Comparison of ENCODE assay signal across 10 cellular contexts in genomic region chr11:614091-614582, GRCh38. TPM values are rescaled to one million over a fixed set of nuclear protein-coding genes. Genes with fewer than 3 reads are reported as not detected.
A peak's percentile ranks its signal among the peaks of the same experiment; 100 is the strongest.
DNase-seq lines count a peak whose midpoint lies in the region; ATAC-seq and TF ChIP-seq lines count a peak whose summit lies in the region.
"Had no signal": no experiment of that assay in that cellular context is flagged by ENCODE, and none has a peak within 500 bp of the region (broad histone marks: within the 10 kb centered on the region; RNA-seq: fewer than 3 reads in every experiment).

No MANE protein-coding gene starts in this region.

- intact Hi-C loops in stomach (cut with DNase I; ENCODE audit: low total_unique reads) = no loop called here

- H3K4me3 Mint-ChIP-seq in activated CD8-positive, alpha-beta memory T cell treated with anti-CD3 and anti-CD28 coated beads, Interleukin-2, amount 10 ng/mL, durations not matched to agents 7 days and 5 days = peak overlapping the region; percentile 98
- H3K4me3 Mint-ChIP-seq in immature natural killer cell = peak overlapping the region; percentile 71 to 78 (median 75)

- H3K27ac Mint-ChIP-seq in activated CD8-positive, alpha-beta memory T cell treated with anti-CD3 and anti-CD28 coated beads, Interleukin-2, amount 10 ng/mL, durations not matched to agents 7 days and 5 days = peak overlapping the region; percentile 99
- H3K27ac Mint-ChIP-seq in immature natural killer cell = peak overlapping the region; percentile 67 to 88 (median 78)

- no peak overlapping the region for H3K4me3 ChIP-seq in WERI-Rb-1 (ENCODE audit: low read depth, low read length)
- H3K4me3 ChIP-seq in stomach = peak overlapping the region; percentile 4 to 83 (median 60)

- H3K27me3 ChIP-seq in WERI-Rb-1 (ENCODE audit: insufficient read depth, low read depth, severe bottlenecking) = no peaks in the 10 kb centered on the region
- H3K27me3 ChIP-seq in stomach = no peaks in the 10 kb centered on the region

- CTCF ChIA-PET in activated CD8-positive, alpha-beta memory T cell treated with anti-CD3 and anti-CD28 coated beads, Interleukin-2, amount 10 ng/mL, durations not matched to agents 7 days and 5 days (lab: Charles Lee) = interaction anchor here (0.6 kb wide), 1 partner anchor 38 kb away, joined by 3 read pairs; no protein-coding TSS in a partner anchor

- no peaks in the 10 kb centered on the region for H3K9me3 Mint-ChIP-seq in activated CD8-positive, alpha-beta memory T cell treated with anti-CD3 and anti-CD28 coated beads, Interleukin-2, amount 10 ng/mL, durations not matched to agents 7 days and 5 days (ENCODE audit: low read depth)
- H3K9me3 Mint-ChIP-seq in immature natural killer cell = no peaks in the 10 kb centered on the region

- no peak overlapping the region for H3K27ac ChIP-seq in WERI-Rb-1
- H3K27ac ChIP-seq in stomach = peak overlapping the region; percentile 94 to 99 (median 97)

- no peak for TF ChIP-seq EP300 in stomach (IDR thresholded peaks at IDR 0.05)

- H3K36me3 Mint-ChIP-seq in activated CD8-positive, alpha-beta memory T cell treated with anti-CD3 and anti-CD28 coated beads, Interleukin-2, amount 10 ng/mL, durations not matched to agents 7 days and 5 days = peaks cover 37% of the 10 kb centered on the region
- H3K36me3 Mint-ChIP-seq in immature natural killer cell = peaks cover 0 to 7% (median 3%) of the 10 kb centered on the region in 3 donors

- TF ChIP-seq CTCF in WERI-Rb-1 (IDR thresholded peaks at IDR 0.05; ENCODE audit: low read depth, low read length) (no peak), stomach (IDR thresholded peaks at IDR 0.05) (no peak)

- H3K4me1 ChIP-seq in stomach = peaks cover 36 to 57% (median 51%) of the 10 kb centered on the region in 4 donors

- H3K36me3 ChIP-seq in WERI-Rb-1 = peaks cover 52% of the 10 kb centered on the region
- H3K36me3 ChIP-seq in stomach = peaks cover 46 to 64% (median 55%) of the 10 kb centered on the region in 4 donors

- no peak for TF ChIP-seq POLR2A in stomach (IDR thresholded peaks at IDR 0.05)

- DNase-seq in activated CD8-positive, alpha-beta memory T cell treated with anti-CD3 and anti-CD28 coated beads, Interleukin-2, amount 10 ng/mL, durations not matched to agents 7 days and 5 days = peak; percentile 64
- no peak for DNase-seq in activated CD8-positive, alpha-beta memory T cell treated with anti-CD3 and anti-CD28 coated beads, Interleukin-2, amount 50 U/mL, for 48 hours
- DNase-seq in WERI-Rb-1 (peak; percentile 7), immature natural killer cell (no peak), stomach (no peak), epidermal melanocyte (ENCODE audit: insufficient read length, low spot score) (no peak), NCI-H128 (lab: John Stamatoyannopoulos, UW; ENCODE audit: unreplicated experiment) (no peak)
- DNase-seq: NCI-H2029 treated with DMSO at 0.1 percent for 48 hours, T1000 had no signal

- no peak for ATAC-seq in activated CD8-positive, alpha-beta memory T cell treated with anti-CD3 and anti-CD28 coated beads, Interleukin-2, amount 10 ng/mL, durations not matched to agents 7 days and 5 days
- ATAC-seq in GM19463 (IDR thresholded peaks at IDR 0.05; ENCODE audit: unreplicated experiment) = no peak

- peaks cover 19% of the 10 kb centered on the region for H3K4me1 Mint-ChIP-seq in activated CD8-positive, alpha-beta memory T cell treated with anti-CD3 and anti-CD28 coated beads, Interleukin-2, amount 10 ng/mL, durations not matched to agents 7 days and 5 days
- H3K4me1 Mint-ChIP-seq in immature natural killer cell = peaks cover 15 to 16% of the 10 kb centered on the region in 2 donors

- no peaks in the 10 kb centered on the region for H3K9me3 ChIP-seq in WERI-Rb-1 (ENCODE audit: severe bottlenecking)
- H3K9me3 ChIP-seq in stomach = no peaks in the 10 kb centered on the region

- 24 to 62% (median 42%) methylated on average over 7 to 13 of the region's 13 CpGs for WGBS in stomach, 5 donors

- H3K27me3 Mint-ChIP-seq in activated CD8-positive, alpha-beta memory T cell treated with anti-CD3 and anti-CD28 coated beads, Interleukin-2, amount 10 ng/mL, durations not matched to agents 7 days and 5 days = no peaks in the 10 kb centered on the region
- H3K27me3 Mint-ChIP-seq in immature natural killer cell (ENCODE audit: low read depth in 3 of 3) = peaks cover 5 to 12% (median 8%) of the 10 kb centered on the region in 3 donors

RNA-seq across cellular contexts. Expression of gene IRF7, which starts 1.6 kb away (rescaled TPM):
- total RNA-seq in activated CD8-positive, alpha-beta memory T cell treated with anti-CD3 and anti-CD28 coated beads, Interleukin-2, amount 10 ng/mL, durations not matched to agents 7 days and 5 days = 100 to 1,000 TPM; 146 to 267 TPM
- 10 to 100 TPM; 36.4 to 62.4 (median 53.9) TPM for polyA plus RNA-seq in immature natural killer cell
- total RNA-seq in stomach = 10 to 100 TPM in 4 of 5 donors, 1 to 10 TPM in 1; 5.7 to 49.1 (median 22.5) TPM
- 10 to 100 TPM; 33.0 to 43.8 (median 40.8) TPM for polyA plus RNA-seq in stomach

RNA-seq across cellular contexts. Expression of gene CDHR5, which starts 10.6 kb away (rescaled TPM):
- not detected for total RNA-seq in activated CD8-positive, alpha-beta memory T cell treated with anti-CD3 and anti-CD28 coated beads, Interleukin-2, amount 10 ng/mL, durations not matched to agents 7 days and 5 days
- polyA plus RNA-seq in immature natural killer cell (not detected), stomach (1 to 10 TPM in 1 of 3 donors, under 1 TPM in 2; 0.38 to 2.2 (median 0.92) TPM)
- 10 to 100 TPM in 1 of 5 donors, 1 to 10 TPM in 4; 2.7 to 92.1 (median 5.5) TPM for total RNA-seq in stomach

RNA-seq across cellular contexts. Expression of gene SCT, which starts 12.8 kb away (rescaled TPM):
- total RNA-seq in activated CD8-positive, alpha-beta memory T cell treated with anti-CD3 and anti-CD28 coated beads, Interleukin-2, amount 10 ng/mL, durations not matched to agents 7 days and 5 days = not detected
- polyA plus RNA-seq in immature natural killer cell (not detected), stomach (under 1 TPM in 1 of 3 donors, not detected in 2; 0.95 TPM)
- 1 to 10 TPM in 1 of 5 donors, not detected in 4; 3.1 TPM for total RNA-seq in stomach

RNA-seq across cellular contexts. Expression of gene DRD4, which starts 22.9 kb away (rescaled TPM):
- total RNA-seq in activated CD8-positive, alpha-beta memory T cell treated with anti-CD3 and anti-CD28 coated beads, Interleukin-2, amount 10 ng/mL, durations not matched to agents 7 days and 5 days = under 1 TPM; 0.16 to 0.41 TPM
- polyA plus RNA-seq in immature natural killer cell (not detected), stomach (1 to 10 TPM in 1 of 3 donors, under 1 TPM in 2; 0.19 to 1.7 (median 0.50) TPM)
- not detected for total RNA-seq in stomach

RNA-seq across cellular contexts. Expression of gene PHRF1, which starts 37.9 kb away (rescaled TPM):
- 10 to 100 TPM; 60.2 to 62.0 TPM for total RNA-seq in activated CD8-positive, alpha-beta memory T cell treated with anti-CD3 and anti-CD28 coated beads, Interleukin-2, amount 10 ng/mL, durations not matched to agents 7 days and 5 days
- 10 to 100 TPM in 1 of 3 donors, 1 to 10 TPM in 2; 4.0 to 17.5 (median 5.4) TPM for polyA plus RNA-seq in immature natural killer cell
- total RNA-seq in stomach = 10 to 100 TPM; 17.5 to 60.8 (median 29.9) TPM
- polyA plus RNA-seq in stomach = 10 to 100 TPM in 1 of 3 donors, 1 to 10 TPM in 2; 7.9 to 14.8 (median 9.4) TPM

Comparison
In these comparisons a context has a peak if more than half of its experiments do, and no peak if none do; other contexts are left out.
1. DNase-seq: peak in activated CD8-positive, alpha-beta memory T cell treated with anti-CD3 and anti-CD28 coated beads, Interleukin-2, amount 10 ng/mL, durations not matched to agents 7 days and 5 days (single experiment) and WERI-Rb-1 (single experiment); none in activated CD8-positive, alpha-beta memory T cell treated with anti-CD3 and anti-CD28 coated beads, Interleukin-2, amount 50 U/mL, for 48 hours (single experiment), immature natural killer cell (0 of 3), stomach (single experiment), epidermal melanocyte (single experiment) and NCI-H128 (single experiment).